In the genomic region with DNA sequence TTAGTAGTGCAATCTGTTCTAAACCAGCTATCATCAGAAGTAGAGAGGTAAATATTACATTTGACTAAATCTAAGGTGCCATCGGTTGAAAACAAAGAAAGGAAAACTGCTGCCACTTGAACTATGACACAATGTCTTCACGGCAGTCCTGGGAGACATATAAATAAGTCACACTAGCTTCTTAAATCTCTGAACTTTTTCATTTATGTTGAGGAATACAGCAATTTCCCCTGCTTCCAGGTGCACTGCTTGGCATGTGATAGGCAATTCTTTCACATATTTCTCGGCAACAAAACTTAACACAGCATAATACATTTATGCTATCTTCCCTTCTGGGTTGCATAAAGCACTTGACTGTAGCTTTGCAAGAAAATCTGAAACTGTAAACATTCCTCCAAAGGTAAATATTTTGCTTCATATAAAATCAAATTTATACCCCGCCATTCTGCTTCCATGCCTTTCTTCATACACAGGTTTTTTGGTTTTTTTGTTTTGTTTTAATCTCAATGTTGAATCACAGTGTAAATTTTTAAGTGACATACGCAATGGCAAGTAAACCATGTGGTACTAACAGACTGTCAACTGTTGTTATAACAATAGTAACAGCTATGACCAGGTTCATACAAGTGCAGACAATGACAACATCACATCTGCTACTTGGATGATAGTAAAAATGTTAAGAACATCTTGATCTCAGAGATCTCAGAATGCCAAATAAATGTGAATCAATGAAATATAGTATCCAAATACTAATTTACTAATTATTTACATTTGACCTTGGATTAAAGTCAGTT, we compare ENCODE assay signal across 1 cellular context.
TF ChIP-seq lines count a peak whose summit lies in the region.

No MANE protein-coding gene starts in this region.

TF ChIP-seq in GM12878, 131 proteins besides CTCF, POLR2A, EP300 and RAD21:
- TF ChIP-seq, protein P1, sequence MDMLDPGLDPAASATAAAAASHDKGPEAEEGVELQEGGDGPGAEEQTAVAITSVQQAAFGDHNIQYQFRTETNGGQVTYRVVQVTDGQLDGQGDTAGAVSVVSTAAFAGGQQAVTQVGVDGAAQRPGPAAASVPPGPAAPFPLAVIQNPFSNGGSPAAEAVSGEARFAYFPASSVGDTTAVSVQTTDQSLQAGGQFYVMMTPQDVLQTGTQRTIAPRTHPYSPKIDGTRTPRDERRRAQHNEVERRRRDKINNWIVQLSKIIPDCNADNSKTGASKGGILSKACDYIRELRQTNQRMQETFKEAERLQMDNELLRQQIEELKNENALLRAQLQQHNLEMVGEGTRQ (IDR thresholded peaks at IDR 0.05; ENCODE audit: borderline replicate concordance, low read depth, low read length), result no peak
- TF ChIP-seq, protein P2, sequence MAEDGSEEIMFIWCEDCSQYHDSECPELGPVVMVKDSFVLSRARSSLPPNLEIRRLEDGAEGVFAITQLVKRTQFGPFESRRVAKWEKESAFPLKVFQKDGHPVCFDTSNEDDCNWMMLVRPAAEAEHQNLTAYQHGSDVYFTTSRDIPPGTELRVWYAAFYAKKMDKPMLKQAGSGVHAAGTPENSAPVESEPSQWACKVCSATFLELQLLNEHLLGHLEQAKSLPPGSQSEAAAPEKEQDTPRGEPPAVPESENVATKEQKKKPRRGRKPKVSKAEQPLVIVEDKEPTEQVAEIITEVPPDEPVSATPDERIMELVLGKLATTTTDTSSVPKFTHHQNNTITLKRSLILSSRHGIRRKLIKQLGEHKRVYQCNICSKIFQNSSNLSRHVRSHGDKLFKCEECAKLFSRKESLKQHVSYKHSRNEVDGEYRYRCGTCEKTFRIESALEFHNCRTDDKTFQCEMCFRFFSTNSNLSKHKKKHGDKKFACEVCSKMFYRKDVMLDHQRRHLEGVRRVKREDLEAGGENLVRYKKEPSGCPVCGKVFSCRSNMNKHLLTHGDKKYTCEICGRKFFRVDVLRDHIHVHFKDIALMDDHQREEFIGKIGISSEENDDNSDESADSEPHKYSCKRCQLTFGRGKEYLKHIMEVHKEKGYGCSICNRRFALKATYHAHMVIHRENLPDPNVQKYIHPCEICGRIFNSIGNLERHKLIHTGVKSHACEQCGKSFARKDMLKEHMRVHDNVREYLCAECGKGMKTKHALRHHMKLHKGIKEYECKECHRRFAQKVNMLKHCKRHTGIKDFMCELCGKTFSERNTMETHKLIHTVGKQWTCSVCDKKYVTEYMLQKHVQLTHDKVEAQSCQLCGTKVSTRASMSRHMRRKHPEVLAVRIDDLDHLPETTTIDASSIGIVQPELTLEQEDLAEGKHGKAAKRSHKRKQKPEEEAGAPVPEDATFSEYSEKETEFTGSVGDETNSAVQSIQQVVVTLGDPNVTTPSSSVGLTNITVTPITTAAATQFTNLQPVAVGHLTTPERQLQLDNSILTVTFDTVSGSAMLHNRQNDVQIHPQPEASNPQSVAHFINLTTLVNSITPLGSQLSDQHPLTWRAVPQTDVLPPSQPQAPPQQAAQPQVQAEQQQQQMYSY (CRISPR knock-in tag; IDR thresholded peaks at IDR 0.05), result no peak
- TF ChIP-seq ZNF274 (IDR thresholded peaks at IDR 0.05; ENCODE audit: insufficient read depth, insufficient read length) (no peak), FOXM1 (IDR thresholded peaks at IDR 0.05; ENCODE audit: low read depth, low read length) (no peak), SREBF1 (IDR thresholded peaks at IDR 0.05; ENCODE audit: low read length) (no peak), RELA (IDR thresholded peaks at IDR 0.05; ENCODE audit: borderline replicate concordance, partially characterized antibody) (no peak), RUNX3 (IDR thresholded peaks at IDR 0.05; ENCODE audit: low read length) (no peak)
